Comparison of ENCODE assay signal across 8 cellular contexts in genomic region chrX:13078739-13079444, GRCh38. TPM values are rescaled to one million over a fixed set of nuclear protein-coding genes. Genes with fewer than 3 reads are reported as not detected.
DNase-seq lines count a peak whose midpoint lies in the region; ATAC-seq and TF ChIP-seq lines count a peak whose summit lies in the region.

No MANE protein-coding gene starts in this region.

- peaks cover 35 to 92% (median 57%) of the 10 kb centered on the region in 4 donors for H3K4me1 Mint-ChIP-seq in CD4-positive, CD25-positive, alpha-beta regulatory T cell
- peaks cover 30% of the 10 kb centered on the region for H3K4me1 Mint-ChIP-seq in mesothelial cell of epicardium

- 15 to 29% methylated on average over 5 to 10 of the region's 10 CpGs for WGBS in body of pancreas, 2 donors
- 5 to 35% methylated on average over 10 of the region's 10 CpGs for WGBS in aorta, 2 donors

- H3K4me3 Mint-ChIP-seq in CD4-positive, CD25-positive, alpha-beta regulatory T cell: peak overlapping the region in 2 of 4 donors; percentile 66 to 74
- H3K4me3 Mint-ChIP-seq in mesothelial cell of epicardium: no peak overlapping the region

- TF ChIP-seq POLR2A in body of pancreas (IDR thresholded peaks at IDR 0.05): peak in 2 of 3 donors; percentile 26 to 29

- H3K36me3 Mint-ChIP-seq in CD4-positive, CD25-positive, alpha-beta regulatory T cell: no peaks in the 10 kb centered on the region
- no peaks in the 10 kb centered on the region for H3K36me3 Mint-ChIP-seq in mesothelial cell of epicardium

- H3K27me3 Mint-ChIP-seq in CD4-positive, CD25-positive, alpha-beta regulatory T cell: no peaks in the 10 kb centered on the region
- H3K27me3 Mint-ChIP-seq in mesothelial cell of epicardium (ENCODE audit: low read depth): no peaks in the 10 kb centered on the region

- ATAC-seq in CD4-positive, CD25-positive, alpha-beta regulatory T cell (ENCODE audit: low read depth in 2 of 2): no peak
- ATAC-seq in body of pancreas (peak; percentile 87), aorta (ENCODE audit: low FRiP score) (peak; percentile 78), GM18873 (IDR thresholded peaks at IDR 0.05; ENCODE audit: low FRiP score, unreplicated experiment) (no peak)

- no peaks in the 10 kb centered on the region for H3K27me3 ChIP-seq in CD4-positive, CD25-positive, alpha-beta regulatory T cell (ENCODE audit: control insufficient read depth, insufficient read depth, low read length)
- no peaks in the 10 kb centered on the region for H3K27me3 ChIP-seq in body of pancreas
- no peaks in the 10 kb centered on the region for H3K27me3 ChIP-seq in aorta (ENCODE audit: control insufficient read depth in 1 of 2, insufficient read depth in 2 of 2, low read length in 1 of 2)

- TF ChIP-seq CTCF in body of pancreas (IDR thresholded peaks at IDR 0.05) (peak in 2 of 7 experiments; percentile 5 to 6), mesothelial cell of epicardium (IDR thresholded peaks at IDR 0.05; ENCODE audit: unreplicated experiment) (no peak)

- peaks cover 75% of the 10 kb centered on the region for H3K4me1 ChIP-seq in CD4-positive, CD25-positive, alpha-beta regulatory T cell (ENCODE audit: control insufficient read depth, insufficient read depth, low read length, poor library complexity, severe bottlenecking)
- H3K4me1 ChIP-seq in body of pancreas (peaks cover 10% of the 10 kb centered on the region), aorta (ENCODE audit: control insufficient read depth in 1 of 2, insufficient read depth in 2 of 2, low read length in 2 of 2) (peaks cover 0 to 3% of the 10 kb centered on the region in 2 donors)

- intact Hi-C loops in body of pancreas (cut with DNase I): no loop called here
- intact Hi-C loops in aorta (cut with DNase I): loop anchor here in 1 of 2 donors (5.0 kb wide), 1 partner anchor 72 kb away; no protein-coding TSS in a partner anchor

- H3K27ac ChIP-seq in CD4-positive, CD25-positive, alpha-beta regulatory T cell (ENCODE audit: insufficient read depth, low read length, poor library complexity, severe bottlenecking): peak overlapping the region; percentile 65
- peak overlapping the region; percentile 51 to 86 (median 77) for H3K27ac ChIP-seq in body of pancreas
- peak overlapping the region in 1 of 2 donors; percentile 86 for H3K27ac ChIP-seq in aorta (ENCODE audit: low read depth in 1 of 2, low read length in 2 of 2)

- H3K27ac Mint-ChIP-seq in CD4-positive, CD25-positive, alpha-beta regulatory T cell: peak overlapping the region; percentile 79 to 84 (median 79)
- peak overlapping the region; percentile 88 for H3K27ac Mint-ChIP-seq in mesothelial cell of epicardium

- peak overlapping the region; percentile 37 for H3K4me3 ChIP-seq in CD4-positive, CD25-positive, alpha-beta regulatory T cell (ENCODE audit: low read depth, low read length)
- H3K4me3 ChIP-seq in body of pancreas: no peak overlapping the region
- H3K4me3 ChIP-seq in aorta (ENCODE audit: low read length in 2 of 2): no peak overlapping the region

- H3K36me3 ChIP-seq in CD4-positive, CD25-positive, alpha-beta regulatory T cell (ENCODE audit: control insufficient read depth, insufficient read depth, low read length): no peaks in the 10 kb centered on the region
- H3K36me3 ChIP-seq in body of pancreas (replicated peaks in 1 of 2; ENCODE audit: insufficient read depth in 1 of 2, low read depth in 2 of 2) (no peaks in the 10 kb centered on the region), aorta (ENCODE audit: control insufficient read depth in 1 of 2, insufficient read depth in 2 of 2, low read length in 1 of 2) (no peaks in the 10 kb centered on the region)

- peaks cover 0 to 2% (median 0%) of the 10 kb centered on the region in 7 donors for H3K9me3 Mint-ChIP-seq in CD4-positive, CD25-positive, alpha-beta regulatory T cell
- H3K9me3 Mint-ChIP-seq in mesothelial cell of epicardium: peaks cover 21% of the 10 kb centered on the region

- no peaks in the 10 kb centered on the region for H3K9me3 ChIP-seq in CD4-positive, CD25-positive, alpha-beta regulatory T cell (ENCODE audit: control insufficient read depth in 2 of 2, low read length in 2 of 2)
- H3K9me3 ChIP-seq in body of pancreas (no peaks in the 10 kb centered on the region), aorta (ENCODE audit: control insufficient read depth, low read length) (no peaks in the 10 kb centered on the region)

- DNase-seq in CD4-positive, CD25-positive, alpha-beta regulatory T cell: no peak
- DNase-seq in LoVo (ENCODE audit: low spot score) (peak; percentile 31), body of pancreas (peak; percentile 41 to 65 (median 60)), mesothelial cell of epicardium (ENCODE audit: low spot score in 2 of 2, unreplicated experiment in 2 of 2) (no peak), aorta (peak in 1 of 2 donors; percentile 56)
- no peak for DNase-seq in NK-92 treated with Interleukin-12 subunit alpha and Interleukin-12 subunit beta, amount 100 ng/mL, for 24 hours (lab: John Stamatoyannopoulos, UW)
- DNase-seq in activated CD8-positive, alpha-beta memory T cell treated with anti-CD3 and anti-CD28 coated beads for 24 hours: no peak

RNA-seq across cellular contexts. Expression of gene FAM9C, which starts 34.5 kb away (rescaled TPM):
- total RNA-seq in CD4-positive, CD25-positive, alpha-beta regulatory T cell: not detected
- polyA plus RNA-seq in CD4-positive, CD25-positive, alpha-beta regulatory T cell: not detected
- total RNA-seq in body of pancreas (not detected), mesothelial cell of epicardium (0.34 to 0.44 TPM (median 0.38 TPM) in 3 replicates), aorta (not detected)
- polyA plus RNA-seq in aorta: not detected

Comparison
In these comparisons a context has a peak if more than half of its experiments do, and no peak if none do; other contexts are left out.
1. ATAC-seq: peak in body of pancreas (single experiment) and aorta (single experiment); none in CD4-positive, CD25-positive, alpha-beta regulatory T cell (0 of 2) and GM18873 (single experiment).
2. DNase-seq: peak in LoVo (single experiment) and body of pancreas (4 of 4); none in CD4-positive, CD25-positive, alpha-beta regulatory T cell (0 of 3), mesothelial cell of epicardium (0 of 2), NK-92 treated with Interleukin-12 subunit alpha and Interleukin-12 subunit beta, amount 100 ng/mL, for 24 hours (single experiment) and activated CD8-positive, alpha-beta memory T cell treated with anti-CD3 and anti-CD28 coated beads for 24 hours (single experiment).